In the genomic region with DNA sequence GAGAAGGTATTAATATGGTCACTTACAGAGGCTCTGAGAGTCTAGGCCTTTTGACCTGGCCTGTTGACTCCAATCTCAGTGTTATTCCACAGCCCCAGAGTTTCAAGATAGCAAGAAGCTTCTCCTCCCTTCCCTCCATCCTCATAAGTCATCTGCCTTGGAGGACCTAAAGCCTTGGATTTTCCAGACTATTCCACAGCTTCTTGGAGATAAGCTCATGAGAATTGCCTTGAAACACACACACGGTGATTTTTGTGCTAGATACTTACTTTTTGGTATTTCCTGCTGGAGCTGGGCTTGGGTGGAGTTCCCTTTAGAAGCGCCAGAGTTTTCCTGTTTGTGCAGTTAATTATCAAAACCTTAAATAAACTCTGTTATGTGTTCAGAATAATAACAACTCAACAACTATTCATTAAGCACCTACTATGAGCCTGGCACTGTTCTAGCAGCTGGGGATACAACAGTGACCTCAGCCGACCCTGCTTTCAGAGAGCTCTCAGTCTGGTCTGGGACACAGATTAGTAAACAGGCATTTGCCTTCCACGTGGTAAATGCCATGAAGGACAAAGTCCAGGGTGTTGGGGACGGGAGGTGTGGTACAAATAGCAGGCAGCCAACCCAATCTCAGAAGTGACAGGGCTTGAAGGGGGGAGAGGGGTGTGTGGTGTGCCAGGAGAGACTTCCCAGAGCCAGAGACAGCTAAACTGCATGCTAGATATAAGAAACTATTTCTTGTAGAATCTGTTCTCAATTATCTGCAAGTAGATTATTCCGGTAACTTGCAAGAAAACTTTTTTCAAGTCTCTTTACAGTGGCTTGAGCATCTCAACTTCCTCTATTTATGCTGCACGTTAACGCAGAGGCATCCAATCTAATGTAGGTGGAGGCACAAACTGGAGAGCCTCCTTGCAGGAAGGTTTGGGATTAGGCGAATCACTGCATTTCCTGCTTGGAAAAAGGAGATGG, we compare ENCODE assay signal across 1 cellular context.
A peak's percentile ranks its signal among the peaks of the same experiment; 100 is the strongest.
TF ChIP-seq lines count a peak whose summit lies in the region.

No MANE protein-coding gene starts in this region.

TF ChIP-seq in HepG2, 621 proteins besides CTCF, POLR2A, EP300 and RAD21 (continued from another document):
- TF ChIP-seq, protein P1, sequence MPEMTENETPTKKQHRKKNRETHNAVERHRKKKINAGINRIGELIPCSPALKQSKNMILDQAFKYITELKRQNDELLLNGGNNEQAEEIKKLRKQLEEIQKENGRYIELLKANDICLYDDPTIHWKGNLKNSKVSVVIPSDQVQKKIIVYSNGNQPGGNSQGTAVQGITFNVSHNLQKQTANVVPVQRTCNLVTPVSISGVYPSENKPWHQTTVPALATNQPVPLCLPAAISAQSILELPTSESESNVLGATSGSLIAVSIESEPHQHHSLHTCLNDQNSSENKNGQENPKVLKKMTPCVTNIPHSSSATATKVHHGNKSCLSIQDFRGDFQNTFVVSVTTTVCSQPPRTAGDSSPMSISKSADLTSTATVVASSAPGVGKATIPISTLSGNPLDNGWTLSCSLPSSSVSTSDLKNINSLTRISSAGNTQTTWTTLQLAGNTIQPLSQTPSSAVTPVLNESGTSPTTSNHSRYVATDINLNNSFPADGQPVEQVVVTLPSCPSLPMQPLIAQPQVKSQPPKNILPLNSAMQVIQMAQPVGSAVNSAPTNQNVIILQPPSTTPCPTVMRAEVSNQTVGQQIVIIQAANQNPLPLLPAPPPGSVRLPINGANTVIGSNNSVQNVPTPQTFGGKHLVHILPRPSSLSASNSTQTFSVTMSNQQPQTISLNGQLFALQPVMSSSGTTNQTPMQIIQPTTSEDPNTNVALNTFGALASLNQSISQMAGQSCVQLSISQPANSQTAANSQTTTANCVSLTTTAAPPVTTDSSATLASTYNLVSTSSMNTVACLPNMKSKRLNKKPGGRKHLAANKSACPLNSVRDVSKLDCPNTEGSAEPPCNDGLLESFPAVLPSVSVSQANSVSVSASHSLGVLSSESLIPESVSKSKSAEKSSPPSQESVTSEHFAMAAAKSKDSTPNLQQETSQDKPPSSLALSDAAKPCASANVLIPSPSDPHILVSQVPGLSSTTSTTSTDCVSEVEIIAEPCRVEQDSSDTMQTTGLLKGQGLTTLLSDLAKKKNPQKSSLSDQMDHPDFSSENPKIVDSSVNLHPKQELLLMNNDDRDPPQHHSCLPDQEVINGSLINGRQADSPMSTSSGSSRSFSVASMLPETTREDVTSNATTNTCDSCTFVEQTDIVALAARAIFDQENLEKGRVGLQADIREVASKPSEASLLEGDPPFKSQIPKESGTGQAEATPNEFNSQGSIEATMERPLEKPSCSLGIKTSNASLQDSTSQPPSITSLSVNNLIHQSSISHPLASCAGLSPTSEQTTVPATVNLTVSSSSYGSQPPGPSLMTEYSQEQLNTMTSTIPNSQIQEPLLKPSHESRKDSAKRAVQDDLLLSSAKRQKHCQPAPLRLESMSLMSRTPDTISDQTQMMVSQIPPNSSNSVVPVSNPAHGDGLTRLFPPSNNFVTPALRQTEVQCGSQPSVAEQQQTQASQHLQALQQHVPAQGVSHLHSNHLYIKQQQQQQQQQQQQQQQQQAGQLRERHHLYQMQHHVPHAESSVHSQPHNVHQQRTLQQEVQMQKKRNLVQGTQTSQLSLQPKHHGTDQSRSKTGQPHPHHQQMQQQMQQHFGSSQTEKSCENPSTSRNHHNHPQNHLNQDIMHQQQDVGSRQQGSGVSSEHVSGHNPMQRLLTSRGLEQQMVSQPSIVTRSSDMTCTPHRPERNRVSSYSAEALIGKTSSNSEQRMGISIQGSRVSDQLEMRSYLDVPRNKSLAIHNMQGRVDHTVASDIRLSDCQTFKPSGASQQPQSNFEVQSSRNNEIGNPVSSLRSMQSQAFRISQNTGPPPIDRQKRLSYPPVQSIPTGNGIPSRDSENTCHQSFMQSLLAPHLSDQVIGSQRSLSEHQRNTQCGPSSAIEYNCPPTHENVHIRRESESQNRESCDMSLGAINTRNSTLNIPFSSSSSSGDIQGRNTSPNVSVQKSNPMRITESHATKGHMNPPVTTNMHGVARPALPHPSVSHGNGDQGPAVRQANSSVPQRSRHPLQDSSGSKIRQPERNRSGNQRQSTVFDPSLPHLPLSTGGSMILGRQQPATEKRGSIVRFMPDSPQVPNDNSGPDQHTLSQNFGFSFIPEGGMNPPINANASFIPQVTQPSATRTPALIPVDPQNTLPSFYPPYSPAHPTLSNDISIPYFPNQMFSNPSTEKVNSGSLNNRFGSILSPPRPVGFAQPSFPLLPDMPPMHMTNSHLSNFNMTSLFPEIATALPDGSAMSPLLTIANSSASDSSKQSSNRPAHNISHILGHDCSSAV (CRISPR knock-in tag; IDR thresholded peaks at IDR 0.05; ENCODE audit: borderline replicate concordance) = no peak
- TF ChIP-seq FOXK2 (IDR thresholded peaks at IDR 0.05) = peak; percentile 91
- TF ChIP-seq YEATS4 (CRISPR knock-in tag; IDR thresholded peaks at IDR 0.05; ENCODE audit: borderline replicate concordance) = peak; percentile 83; the same call in 1 of the 2 replicates
